ENCODE assay signal across 6 cellular contexts in the genomic region with DNA sequence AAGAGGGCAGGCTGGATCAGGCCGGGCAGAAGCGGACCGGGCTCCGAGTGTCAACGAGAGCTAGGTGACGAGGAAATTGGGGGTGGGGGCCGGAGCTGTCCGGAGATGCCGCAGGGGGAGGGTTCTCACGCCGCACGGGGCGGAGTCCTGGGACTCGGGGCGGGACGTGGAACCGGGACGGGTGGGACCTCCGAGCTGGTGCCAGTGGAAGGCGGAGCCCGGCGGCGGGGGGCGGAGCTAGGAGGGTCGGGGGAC. TPM values are rescaled to one million over a fixed set of nuclear protein-coding genes. Genes with fewer than 3 reads are reported as not detected.
DNase-seq lines count a peak whose midpoint lies in the region; TF ChIP-seq lines count a peak whose summit lies in the region.

No MANE protein-coding gene starts in this region.

- no peaks in the 10 kb centered on the region for H3K9me3 ChIP-seq in parathyroid adenoma (ENCODE audit: control insufficient read depth, low read length)

- H3K4me3 ChIP-seq in choroid plexus epithelial cell (ENCODE audit: low read depth, low read length) (peak overlapping the region; percentile 84), parathyroid adenoma (ENCODE audit: low read depth, low read length) (peak overlapping the region; percentile 79)

- H3K27ac Mint-ChIP-seq in activated CD4-positive, alpha-beta T cell treated with anti-CD3 and anti-CD28 coated beads, Interleukin-2, amount 10 ng/mL, durations not matched to agents 24 days and 14 days: peak overlapping the region; percentile 97

- peak overlapping the region; percentile 97 for H3K4me2 ChIP-seq in parathyroid adenoma (ENCODE audit: low read length)

- peaks cover 41% of the 10 kb centered on the region for H3K36me3 Mint-ChIP-seq in activated CD4-positive, alpha-beta T cell treated with anti-CD3 and anti-CD28 coated beads, Interleukin-2, amount 10 ng/mL, durations not matched to agents 24 days and 14 days (ENCODE audit: low read depth)

- no peaks in the 10 kb centered on the region for H3K36me3 ChIP-seq in parathyroid adenoma (ENCODE audit: control insufficient read depth, insufficient read depth, low read length)

- no peaks in the 10 kb centered on the region for H3K27me3 Mint-ChIP-seq in activated CD4-positive, alpha-beta T cell treated with anti-CD3 and anti-CD28 coated beads, Interleukin-2, amount 10 ng/mL, durations not matched to agents 24 days and 14 days

- peak overlapping the region; percentile 78 for H2AFZ ChIP-seq in parathyroid adenoma

- intact Hi-C loops in activated CD4-positive, alpha-beta T cell treated with anti-CD3 and anti-CD28 coated beads, Interleukin-2, amount 10 ng/mL, durations not matched to agents 24 days and 14 days (cut with micrococcal nuclease): loop anchor here (1.0 to 10.0 kb wide), 7 partner anchors 11 to 1636 kb away; a partner anchor contains a TSS

- peaks cover 39% of the 10 kb centered on the region for H3K4me1 Mint-ChIP-seq in activated CD4-positive, alpha-beta T cell treated with anti-CD3 and anti-CD28 coated beads, Interleukin-2, amount 10 ng/mL, durations not matched to agents 24 days and 14 days

- no peak overlapping the region for H3K9ac ChIP-seq in parathyroid adenoma

- no peaks in the 10 kb centered on the region for H3K27me3 ChIP-seq in parathyroid adenoma (ENCODE audit: control insufficient read depth, insufficient read depth, low read length)

- no peak for DNase-seq in activated CD4-positive, alpha-beta T cell treated with anti-CD3 and anti-CD28 coated beads, Interleukin-2, amount 10 ng/mL, durations not matched to agents 24 days and 14 days
- DNase-seq in activated CD4-positive, alpha-beta T cell treated with anti-CD3 and anti-CD28 coated beads for 1 hour: no peak
- no peak for DNase-seq in choroid plexus epithelial cell (ENCODE audit: low read depth)
- no peak for DNase-seq in cerebellar nuclear complex (lab: John Stamatoyannopoulos, UW)
- no peak for DNase-seq in glomerular visceral epithelial cell (ENCODE audit: extremely low spot score)

- H3K4me3 Mint-ChIP-seq in activated CD4-positive, alpha-beta T cell treated with anti-CD3 and anti-CD28 coated beads, Interleukin-2, amount 10 ng/mL, durations not matched to agents 24 days and 14 days: peak overlapping the region; percentile 95

- peaks cover 12% of the 10 kb centered on the region for H3K4me1 ChIP-seq in parathyroid adenoma

- H3K9me3 Mint-ChIP-seq in activated CD4-positive, alpha-beta T cell treated with anti-CD3 and anti-CD28 coated beads, Interleukin-2, amount 10 ng/mL, durations not matched to agents 24 days and 14 days: no peaks in the 10 kb centered on the region

- TF ChIP-seq CTCF in choroid plexus epithelial cell (conservative IDR thresholded peaks at IDR 0.05; ENCODE audit: low read depth, low read length) (no peak), parathyroid adenoma (IDR thresholded peaks at IDR 0.05) (no peak)

- peak overlapping the region; percentile 99 for H3K27ac ChIP-seq in parathyroid adenoma

- no peaks in the 10 kb centered on the region for H3K79me2 ChIP-seq in parathyroid adenoma

RNA-seq across cellular contexts. Expression of a gene that starts 0.2 kb away (rescaled TPM):
- total RNA-seq in activated CD4-positive, alpha-beta T cell treated with anti-CD3 and anti-CD28 coated beads, Interleukin-2, amount 10 ng/mL, durations not matched to agents 24 days and 14 days: 28.8 and 30.6 TPM in 2 replicates

RNA-seq across cellular contexts. Expression of a gene that starts 5.6 kb away (rescaled TPM):
- 284 TPM in 2 replicates for total RNA-seq in activated CD4-positive, alpha-beta T cell treated with anti-CD3 and anti-CD28 coated beads, Interleukin-2, amount 10 ng/mL, durations not matched to agents 24 days and 14 days

RNA-seq across cellular contexts. Expression of a gene that starts 6.7 kb away (rescaled TPM):
- 65.4 and 66.7 TPM in 2 replicates for total RNA-seq in activated CD4-positive, alpha-beta T cell treated with anti-CD3 and anti-CD28 coated beads, Interleukin-2, amount 10 ng/mL, durations not matched to agents 24 days and 14 days

RNA-seq across cellular contexts. Expression of a gene that starts 10.2 kb away (rescaled TPM):
- total RNA-seq in activated CD4-positive, alpha-beta T cell treated with anti-CD3 and anti-CD28 coated beads, Interleukin-2, amount 10 ng/mL, durations not matched to agents 24 days and 14 days: 16.6 and 16.7 TPM in 2 replicates

RNA-seq across cellular contexts. Expression of a gene that starts 10.8 kb away (rescaled TPM):
- 19.9 and 20.0 TPM in 2 replicates for total RNA-seq in activated CD4-positive, alpha-beta T cell treated with anti-CD3 and anti-CD28 coated beads, Interleukin-2, amount 10 ng/mL, durations not matched to agents 24 days and 14 days
